In genomic region chr19:38429811-38430156, GRCh38 we compare ENCODE assay signal across 16 cellular contexts. TPM values are rescaled to one million over a fixed set of nuclear protein-coding genes. Genes with fewer than 3 reads are reported as not detected.
"Had no signal": no experiment of that assay in that cellular context is flagged by ENCODE, and none has a peak within 500 bp of the region (broad histone marks: within the 10 kb centered on the region; RNA-seq: fewer than 3 reads in every experiment).

No MANE protein-coding gene starts in this region.

- H3K4me1 ChIP-seq: right lobe of liver, uterus had no signal

- H3K27ac Mint-ChIP-seq: endodermal cell; immature natural killer cell; T-helper 1 cell treated with Interleukin-12 subunit alpha and Interleukin-12 subunit beta and Interleukin-4 antibody, amounts not matched to agents 30 μg/mL and 1 μg/mL, for 36 hours had no signal

- H3K9me3 ChIP-seq: gastrocnemius medialis, heart left ventricle, ovary, right lobe of liver, thoracic aorta, uterus had no signal

- H3K36me3 ChIP-seq: gastrocnemius medialis, heart left ventricle, ovary, right lobe of liver, thoracic aorta, uterus had no signal

- FAIRE-seq: astrocyte, bronchial epithelial cell had no signal

- DNase-seq: activated CD8-positive, alpha-beta memory T cell treated with anti-CD3 and anti-CD28 coated beads, Interleukin-2, amount 50 U/mL, for 4 hours; endodermal cell; gastrocnemius medialis; heart left ventricle; immature natural killer cell; ovary; right lobe of liver; uterus had no signal

- H3K27ac ChIP-seq: gastrocnemius medialis, heart left ventricle, ovary, right lobe of liver, thoracic aorta, uterus had no signal

- ATAC-seq: gastrocnemius medialis, heart left ventricle, right lobe of liver had no signal

- H3K27me3 ChIP-seq: gastrocnemius medialis, ovary had no signal

- H3K9me3 Mint-ChIP-seq: endodermal cell; immature natural killer cell; T-helper 1 cell treated with Interleukin-12 subunit alpha and Interleukin-12 subunit beta and Interleukin-4 antibody, amounts not matched to agents 30 μg/mL and 1 μg/mL, for 36 hours had no signal

- H3K4me3 ChIP-seq: gastrocnemius medialis, heart left ventricle, ovary, right lobe of liver, thoracic aorta, uterus had no signal

- H3K4me3 Mint-ChIP-seq: endodermal cell, immature natural killer cell had no signal

- H3K36me3 Mint-ChIP-seq: immature natural killer cell had no signal

RNA-seq across cellular contexts. Expression of gene RYR1, which starts 3.7 kb away (rescaled TPM):
- total RNA-seq: dermis microvascular lymphatic vessel endothelial cell had no signal

RNA-seq across cellular contexts. Expression of gene RASGRP4, which starts 3.8 kb away (rescaled TPM):
- total RNA-seq: astrocyte, bronchial epithelial cell, dermis microvascular lymphatic vessel endothelial cell, epithelial cell of proximal tubule, pulmonary artery endothelial cell had no signal

RNA-seq across cellular contexts. Expression of gene SPRED3, which starts 41.3 kb away (rescaled TPM):
- polyA plus RNA-seq: immature natural killer cell had no signal

RNA-seq across cellular contexts. Expression of gene GGN, which starts 42.0 kb away (rescaled TPM):
- total RNA-seq: liver, right lobe of liver had no signal
- polyA plus RNA-seq: immature natural killer cell, liver had no signal
